ENCODE assay signal across 22 cellular contexts in genomic region chr2:120624056-120624737, GRCh38.
"Had no signal": no experiment of that assay in that cellular context is flagged by ENCODE, and none has a peak within 500 bp of the region (broad histone marks: within the 10 kb centered on the region; RNA-seq: fewer than 3 reads in every experiment).

No MANE protein-coding gene starts in this region.

- H3K4me3 ChIP-seq: adrenal gland, esophagus muscularis mucosa, gastroesophageal sphincter, heart left ventricle, left ventricle myocardium inferior, mucosa of descending colon, neural progenitor cell, tibial artery, uterus had no signal

- H3K27me3 ChIP-seq: adrenal gland, gastroesophageal sphincter, neural progenitor cell, tibial artery, uterus had no signal

- H3K9me3 ChIP-seq: adrenal gland, tibial artery, uterus had no signal

- H3K4me2 ChIP-seq: neural progenitor cell had no signal

- H3K79me2 ChIP-seq: parathyroid adenoma had no signal

- H3K27ac ChIP-seq: adrenal gland, esophagus muscularis mucosa, gastroesophageal sphincter, heart left ventricle, left ventricle myocardium inferior, neural progenitor cell, parathyroid adenoma, tibial artery, uterus had no signal

- ATAC-seq: activated naive CD4-positive, alpha-beta T cell treated with anti-CD3 and anti-CD28 coated beads, Interleukin-2, amount 50 U/mL, for 72 hours; activated T-cell treated with anti-CD3 and anti-CD28 coated beads, Interleukin-2, amount 50 U/mL, for 72 hours; mucosa of descending colon had no signal

- DNase-seq: activated CD4-positive, CD25-positive, alpha-beta regulatory T cell treated with anti-CD3 and anti-CD28 coated beads, Interleukin-2, amount 50 U/mL, for 72 hours; activated CD8-positive, alpha-beta memory T cell treated with anti-CD3 and anti-CD28 coated beads for 24 hours; activated CD8-positive, alpha-beta memory T cell treated with anti-CD3 and anti-CD28 coated beads, Interleukin-2, amount 50 U/mL, for 48 hours; activated gamma-delta T cell treated with Interleukin-2 at 50 U/mL for 16 hours; activated T-cell treated with anti-CD3 and anti-CD28 coated beads, Interleukin-2, amount 50 U/mL, for 72 hours; adrenal gland; effector memory CD4-positive, alpha-beta T cell; heart left ventricle; left ventricle myocardium inferior; mucosa of descending colon; naive B cell; stimulated activated CD4-positive, alpha-beta T cell treated with anti-CD3 and anti-CD28 coated beads, Interleukin-12 subunit alpha, Interleukin-12 subunit beta, amount 100 ng/mL, for 4 hours; stimulated activated CD4-positive, alpha-beta T cell treated with anti-CD3 and anti-CD28 coated beads, Interleukin-1b, Interleukin-23, amount 100 ng/mL, for 48 hours; stimulated activated CD8-positive, alpha-beta memory T cell treated with anti-CD3 and anti-CD28 coated beads, Interleukin-4, amount 100 ng/mL, for 48 hours; stimulated activated naive CD4-positive, alpha-beta T cell treated with Interleukin-2 at 50 U/mL for 16 hours; uterus had no signal

- H2AFZ ChIP-seq: neural progenitor cell, parathyroid adenoma had no signal

- H3K36me3 ChIP-seq: adrenal gland, esophagus muscularis mucosa, gastroesophageal sphincter, heart left ventricle, left ventricle myocardium inferior, neural progenitor cell, tibial artery, uterus had no signal

- H3K4me1 ChIP-seq: adrenal gland, esophagus muscularis mucosa, gastroesophageal sphincter, heart left ventricle, neural progenitor cell, parathyroid adenoma, uterus had no signal
